33 cellular contexts compared by ENCODE assay signal in genomic region chr2:685421-685820, GRCh38.
"Had no signal": no experiment of that assay in that cellular context is flagged by ENCODE, and none has a peak within 500 bp of the region (broad histone marks: within the 10 kb centered on the region; RNA-seq: fewer than 3 reads in every experiment).

No MANE protein-coding gene starts in this region.

- FAIRE-seq: endometrium, endothelial cell of umbilical vein had no signal

- H3K27ac Mint-ChIP-seq: activated B cell treated with CpG ODN at 0.5 μM for 24 hours; activated CD8-positive, alpha-beta T cell treated with anti-CD3 and anti-CD28 coated beads for 36 hours; activated naive CD4-positive, alpha-beta T cell treated with anti-CD3 and anti-CD28 coated beads, Interleukin-2, amount 10 ng/mL, durations not matched to agents 7 days and 5 days; activated naive CD4-positive, alpha-beta T cell treated with anti-CD3 and anti-CD28 coated beads, Interleukin-2, amount 50 U/mL, for 72 hours; activated naive CD8-positive, alpha-beta T cell treated with anti-CD3 and anti-CD28 coated beads, Interleukin-2, amount 10 ng/mL, durations not matched to agents 7 days and 5 days; activated T-helper 1 cell treated with anti-CD3 and anti-CD28 coated beads, Interleukin-12 subunit alpha, Interleukin-12 subunit beta, Interleukin-2, Interleukin-4 antibody, amounts not matched to agents 30 ng/mL and 10 ng/mL and 1 ng/mL, durations not matched to agents 14 hours and 24 hours and 36 hours; activated T-helper 2 cell treated with anti-CD3 and anti-CD28 coated beads, Interferon-gamma antibody, Interleukin-2, Interleukin-4, amounts not matched to agents 10 μg/mL and 5 μg/mL and 100 μg/mL, durations not matched to agents 14 hours and 24 hours and 36 hours; brain; T-helper 1 cell treated with Interleukin-12 subunit alpha and Interleukin-12 subunit beta and Interleukin-4 antibody, amounts not matched to agents 30 μg/mL and 1 μg/mL, for 36 hours had no signal

- H3K4me1 ChIP-seq: breast epithelium, colonic mucosa, gastroesophageal sphincter had no signal

- H3K27me3 Mint-ChIP-seq: activated B cell treated with CpG ODN at 0.5 μM for 24 hours; activated CD8-positive, alpha-beta T cell treated with anti-CD3 and anti-CD28 coated beads for 36 hours had no signal

- DNase-seq: activated B cell treated with CpG ODN at 0.5 μM for 24 hours; activated CD4-positive, alpha-beta T cell treated with anti-CD3 and anti-CD28 coated beads for 48 hours; activated CD4-positive, alpha-beta T cell treated with anti-CD3 and anti-CD28 coated beads, Interleukin-2, amount 50 U/mL, for 1 hour; activated CD4-positive, alpha-beta T cell treated with anti-CD3 and anti-CD28 coated beads, Interleukin-2, amount 50 U/mL, for 48 hours; activated CD8-positive, alpha-beta memory T cell treated with anti-CD3 and anti-CD28 coated beads for 24 hours; activated CD8-positive, alpha-beta T cell treated with anti-CD3 and anti-CD28 coated beads for 36 hours; activated effector memory CD4-positive, alpha-beta T cell treated with anti-CD3 and anti-CD28 coated beads, Interleukin-2, amount 50 U/mL, for 16 hours; activated naive CD4-positive, alpha-beta T cell; activated naive CD4-positive, alpha-beta T cell treated with anti-CD3 and anti-CD28 coated beads, Interleukin-2, amount 10 ng/mL, durations not matched to agents 7 days and 5 days; activated naive CD8-positive, alpha-beta T cell treated with anti-CD3 and anti-CD28 coated beads, Interleukin-2, amount 10 ng/mL, durations not matched to agents 7 days and 5 days; activated T-cell treated with anti-CD3 and anti-CD28 coated beads, Interleukin-2, amount 50 U/mL, for 1 hour; activated T-cell treated with anti-CD3 and anti-CD28 coated beads, Interleukin-2, amount 50 U/mL, for 48 hours; central memory CD4-positive, alpha-beta T cell; cerebellar nuclear complex; colonic mucosa; effector CD8-positive, alpha-beta T cell; esophagus squamous epithelium; foreskin melanocyte; T-helper 9 cell; WERI-Rb-1 had no signal

- H3K4me3 Mint-ChIP-seq: activated B cell treated with CpG ODN at 0.5 μM for 24 hours; activated CD8-positive, alpha-beta T cell treated with anti-CD3 and anti-CD28 coated beads for 36 hours; activated naive CD4-positive, alpha-beta T cell treated with anti-CD3 and anti-CD28 coated beads, Interleukin-2, amount 10 ng/mL, durations not matched to agents 7 days and 5 days; activated naive CD8-positive, alpha-beta T cell treated with anti-CD3 and anti-CD28 coated beads, Interleukin-2, amount 10 ng/mL, durations not matched to agents 7 days and 5 days; activated T-helper 1 cell treated with anti-CD3 and anti-CD28 coated beads, Interleukin-12 subunit alpha, Interleukin-12 subunit beta, Interleukin-2, Interleukin-4 antibody, amounts not matched to agents 30 ng/mL and 10 ng/mL and 1 ng/mL, durations not matched to agents 14 hours and 24 hours and 36 hours; brain; T-helper 1 cell treated with Interleukin-12 subunit alpha and Interleukin-12 subunit beta and Interleukin-4 antibody, amounts not matched to agents 30 μg/mL and 1 μg/mL, for 36 hours had no signal

- H3K9me3 ChIP-seq: ascending aorta, colonic mucosa, gastroesophageal sphincter had no signal

- H3K36me3 ChIP-seq: ascending aorta, breast epithelium, cardiac muscle cell, colonic mucosa, esophagus squamous epithelium, gastroesophageal sphincter, WERI-Rb-1 had no signal

- H3K4me3 ChIP-seq: ascending aorta, breast epithelium, cardiac muscle cell, colonic mucosa, esophagus squamous epithelium, gastroesophageal sphincter had no signal

- H3K4me1 Mint-ChIP-seq: activated naive CD4-positive, alpha-beta T cell treated with anti-CD3 and anti-CD28 coated beads, Interleukin-2, amount 10 ng/mL, durations not matched to agents 7 days and 5 days; activated naive CD8-positive, alpha-beta T cell treated with anti-CD3 and anti-CD28 coated beads, Interleukin-2, amount 10 ng/mL, durations not matched to agents 7 days and 5 days had no signal

- H3K27ac ChIP-seq: ascending aorta, cardiac muscle cell, colonic mucosa, epithelial cell of prostate, esophagus squamous epithelium, gastroesophageal sphincter, WERI-Rb-1 had no signal

- H3K27me3 ChIP-seq: ascending aorta, breast epithelium, cardiac muscle cell, colonic mucosa had no signal

- ATAC-seq: activated CD4-positive, CD25-positive, alpha-beta regulatory T cell treated with anti-CD3 and anti-CD28 coated beads, Interleukin-2, amount 50 U/mL, for 24 hours; activated CD8-positive, alpha-beta T cell treated with anti-CD3 and anti-CD28 coated beads for 36 hours; activated naive CD4-positive, alpha-beta T cell treated with anti-CD3 and anti-CD28 coated beads, Interleukin-2, amount 50 U/mL, for 72 hours; gastroesophageal sphincter had no signal
